ENCODE assay signal across 21 cellular contexts in the genomic region with DNA sequence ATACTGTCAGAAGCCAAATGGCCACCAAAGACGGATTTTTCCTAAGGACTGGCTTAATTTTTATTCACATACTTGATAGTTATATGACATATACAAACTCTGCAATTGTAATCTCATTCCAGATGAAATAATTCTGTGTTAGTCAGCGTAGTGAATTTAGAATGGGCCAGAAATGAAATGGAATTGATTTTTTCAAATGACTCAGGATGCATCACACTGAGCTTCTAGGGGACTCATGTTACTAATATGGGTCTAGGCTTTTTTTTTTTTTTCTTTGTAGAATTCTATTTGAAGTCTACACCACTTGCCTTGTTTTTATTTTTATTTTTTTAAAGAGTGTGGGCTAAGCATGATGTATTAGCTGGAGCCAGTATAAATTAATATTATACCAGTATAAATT.
DNase-seq lines count a peak whose midpoint lies in the region; ATAC-seq and TF ChIP-seq lines count a peak whose summit lies in the region.
"Had no signal": no experiment of that assay in that cellular context is flagged by ENCODE, and none has a peak within 500 bp of the region (broad histone marks: within the 10 kb centered on the region; RNA-seq: fewer than 3 reads in every experiment).

No MANE protein-coding gene starts in this region.

- H3K9ac ChIP-seq in fibroblast of lung (ENCODE audit: insufficient read depth, low read length) = no peak overlapping the region

- H3K4me2 ChIP-seq in GM23338 (no peak overlapping the region), fibroblast of lung (ENCODE audit: extremely low read depth, insufficient read depth, low read length) (no peak overlapping the region)

- H4K20me1 ChIP-seq in GM23338 (replicated peaks; ENCODE audit: insufficient read depth) = no peaks in the 10 kb centered on the region
- H4K20me1 ChIP-seq in fibroblast of lung (ENCODE audit: control insufficient read depth, extremely low read depth, insufficient read depth, low read length) = no peaks in the 10 kb centered on the region

- no peaks in the 10 kb centered on the region; the same call in 1 of the 2 replicates for H3F3A ChIP-seq in GM23338 (replicated peaks; ENCODE audit: low read depth)

- H3K9me3 Mint-ChIP-seq in GM23338 = no peaks in the 10 kb centered on the region
- H3K9me3 Mint-ChIP-seq: activated naive CD4-positive, alpha-beta T cell treated with anti-CD3 and anti-CD28 coated beads, Interleukin-2, amount 50 U/mL, for 24 hours; CD4-positive, alpha-beta memory T cell; central memory CD8-positive, alpha-beta T cell; H9; T-helper 2 cell treated with Interferon-gamma antibody and Interleukin-4, amounts not matched to agents 5 μg/mL and 100 μg/mL, for 36 hours had no signal

- peaks cover 16% of the 10 kb centered on the region for H3K4me1 Mint-ChIP-seq in GM23338

- TF ChIP-seq CTCF in GM23338 (conservative IDR thresholded peaks at IDR 0.05; ENCODE audit: low read depth in 2 of 2) = no peak
- no peak for TF ChIP-seq CTCF in fibroblast of lung (conservative IDR thresholded peaks at IDR 0.05 in 1 of 2, IDR thresholded peaks at IDR 0.05 in 1 of 2; ENCODE audit: low read depth in 1 of 2, low read length in 2 of 2)

- H3K9me3 ChIP-seq in SJSA1 (replicated peaks) (no peaks in the 10 kb centered on the region), fibroblast of lung (ENCODE audit: control insufficient read depth, insufficient read depth, low read depth, low read length) (no peaks in the 10 kb centered on the region)
- H3K9me3 ChIP-seq: sigmoid colon had no signal

- H3K36me3 ChIP-seq in GM23338 (ENCODE audit: insufficient read depth) (peaks cover 15% of the 10 kb centered on the region; the same call in 1 of the 2 replicates), SJSA1 (peaks cover 75% of the 10 kb centered on the region), fibroblast of lung (ENCODE audit: control insufficient read depth, insufficient read depth, low read length) (peaks cover 7% of the 10 kb centered on the region)

- H3K4me1 ChIP-seq in GM23338 (ENCODE audit: insufficient read depth) = peaks cover 18% of the 10 kb centered on the region
- peaks cover 13% of the 10 kb centered on the region for H3K4me1 ChIP-seq in SJSA1 (replicated peaks)
- H3K4me1 ChIP-seq in fibroblast of lung (ENCODE audit: control insufficient read depth, extremely low read depth, insufficient read depth, low read length) = peaks cover 15% of the 10 kb centered on the region
- H3K4me1 ChIP-seq: sigmoid colon had no signal

- no peak overlapping the region for H3K4me3 Mint-ChIP-seq in GM23338
- H3K4me3 Mint-ChIP-seq: activated naive CD4-positive, alpha-beta T cell treated with anti-CD3 and anti-CD28 coated beads, Interleukin-2, amount 50 U/mL, for 24 hours; CD4-positive, alpha-beta memory T cell; central memory CD8-positive, alpha-beta T cell; H9; T-helper 2 cell treated with Interferon-gamma antibody and Interleukin-4, amounts not matched to agents 5 μg/mL and 100 μg/mL, for 36 hours had no signal

- no peak overlapping the region for H3K4me3 ChIP-seq in GM23338
- H3K4me3 ChIP-seq in SJSA1 = no peak overlapping the region
- no peak overlapping the region for H3K4me3 ChIP-seq in fibroblast of lung (replicated peaks in 1 of 4; ENCODE audit: control extremely low read depth in 1 of 4, insufficient read depth in 1 of 4, low read depth in 3 of 4, low read length in 4 of 4)
- H3K4me3 ChIP-seq: K562, sigmoid colon had no signal

- peaks cover 40% of the 10 kb centered on the region for H3K36me3 Mint-ChIP-seq in GM23338 (ENCODE audit: low read depth)

- H3K27me3 ChIP-seq in GM23338 (ENCODE audit: insufficient read depth) (no peaks in the 10 kb centered on the region), SJSA1 (replicated peaks) (no peaks in the 10 kb centered on the region), fibroblast of lung (ENCODE audit: control insufficient read depth, insufficient read depth, low read length) (no peaks in the 10 kb centered on the region)
- H3K27me3 ChIP-seq: sigmoid colon had no signal

- peaks cover 2% of the 10 kb centered on the region for H3K27me3 Mint-ChIP-seq in GM23338 (ENCODE audit: insufficient read depth, low read depth, poor library complexity)
- H3K27me3 Mint-ChIP-seq: activated naive CD4-positive, alpha-beta T cell treated with anti-CD3 and anti-CD28 coated beads, Interleukin-2, amount 50 U/mL, for 24 hours; CD4-positive, alpha-beta memory T cell; central memory CD8-positive, alpha-beta T cell had no signal

- no peak for DNase-seq in GM23338 (ENCODE audit: low spot score)
- DNase-seq in SJSA1 (ENCODE audit: low read depth in 1 of 2, low spot score in 2 of 2) = peak in 1 of 2 experiments; percentile 47
- DNase-seq in fibroblast of lung (ENCODE audit: low read depth in 2 of 2) = peak; percentile 71 to 87
- DNase-seq in GF-D8 (lab: John Stamatoyannopoulos, UW) = no peak
- no peak for DNase-seq in T-helper 9 cell
- no peak for DNase-seq in activated CD4-positive, CD25-positive, alpha-beta regulatory T cell (lab: John Stamatoyannopoulos, UW)
- DNase-seq: activated CD4-positive, alpha-beta T cell treated with anti-CD3 and anti-CD28 coated beads for 4 hours; activated CD8-positive, alpha-beta memory T cell treated with anti-CD3 and anti-CD28 coated beads, Interleukin-2, amount 50 U/mL, for 48 hours; CD4-positive, alpha-beta memory T cell; DND-41; H9; head of caudate nucleus; SHP77 treated with DMSO at 0.1 percent for 48 hours; sigmoid colon; stimulated activated CD4-positive, alpha-beta T cell treated with anti-CD3 and anti-CD28 coated beads, Interleukin-4, amount 100 ng/mL, for 1 hour; stimulated activated CD8-positive, alpha-beta memory T cell treated with anti-CD3 and anti-CD28 coated beads, Interleukin-4, amount 100 ng/mL, for 48 hours had no signal

- no peak for ATAC-seq in GM23338
- ATAC-seq in GM18861 (IDR thresholded peaks at IDR 0.05; ENCODE audit: unreplicated experiment) = no peak
- ATAC-seq: K562 had no signal

- H3K27ac Mint-ChIP-seq in GM23338 = no peak overlapping the region
- H3K27ac Mint-ChIP-seq: activated naive CD4-positive, alpha-beta T cell treated with anti-CD3 and anti-CD28 coated beads, Interleukin-2, amount 50 U/mL, for 24 hours; CD4-positive, alpha-beta memory T cell; H9; T-helper 2 cell treated with Interferon-gamma antibody and Interleukin-4, amounts not matched to agents 5 μg/mL and 100 μg/mL, for 36 hours had no signal

- H3K9me2 ChIP-seq in GM23338 (ENCODE audit: insufficient read depth) = no peaks in the 10 kb centered on the region

- no peak overlapping the region for H2AFZ ChIP-seq in GM23338
- H2AFZ ChIP-seq in fibroblast of lung (ENCODE audit: low read length) = no peak overlapping the region

- H3K27ac ChIP-seq in GM23338 (ENCODE audit: low read depth) = peak overlapping the region; percentile 11; the same call in 1 of the 2 replicates
- H3K27ac ChIP-seq in SJSA1 = 0 out of 2 replicates have a peak overlapping the region, but pooled peaks have one; percentile 1
- H3K27ac ChIP-seq in fibroblast of lung (ENCODE audit: insufficient read depth, low read length) = peak overlapping the region; percentile 38
- H3K27ac ChIP-seq: sigmoid colon had no signal

- no peaks in the 10 kb centered on the region for H3K79me2 ChIP-seq in GM23338 (replicated peaks; ENCODE audit: insufficient read depth)
- peaks cover 7% of the 10 kb centered on the region for H3K79me2 ChIP-seq in fibroblast of lung (ENCODE audit: control insufficient read depth, insufficient read depth, low read length)

TF ChIP-seq in GM23338, 12 proteins besides CTCF, POLR2A, EP300 and RAD21 (continues in another document):
- TF ChIP-seq EZH2 (IDR thresholded peaks at IDR 0.05; ENCODE audit: low read depth, unreplicated experiment) (no peak), CREB1 (CRISPR knock-in tag; IDR thresholded peaks at IDR 0.05; ENCODE audit: low read depth) (no peak), EZH2phosphoT487 (IDR thresholded peaks at IDR 0.05; ENCODE audit: unreplicated experiment) (no peak), ZNF331 (CRISPR knock-in tag; IDR thresholded peaks at IDR 0.05; ENCODE audit: low read depth) (no peak), STAT1 (IDR thresholded peaks at IDR 0.05; ENCODE audit: unreplicated experiment) (no peak)
- TF ChIP-seq, protein P1, sequence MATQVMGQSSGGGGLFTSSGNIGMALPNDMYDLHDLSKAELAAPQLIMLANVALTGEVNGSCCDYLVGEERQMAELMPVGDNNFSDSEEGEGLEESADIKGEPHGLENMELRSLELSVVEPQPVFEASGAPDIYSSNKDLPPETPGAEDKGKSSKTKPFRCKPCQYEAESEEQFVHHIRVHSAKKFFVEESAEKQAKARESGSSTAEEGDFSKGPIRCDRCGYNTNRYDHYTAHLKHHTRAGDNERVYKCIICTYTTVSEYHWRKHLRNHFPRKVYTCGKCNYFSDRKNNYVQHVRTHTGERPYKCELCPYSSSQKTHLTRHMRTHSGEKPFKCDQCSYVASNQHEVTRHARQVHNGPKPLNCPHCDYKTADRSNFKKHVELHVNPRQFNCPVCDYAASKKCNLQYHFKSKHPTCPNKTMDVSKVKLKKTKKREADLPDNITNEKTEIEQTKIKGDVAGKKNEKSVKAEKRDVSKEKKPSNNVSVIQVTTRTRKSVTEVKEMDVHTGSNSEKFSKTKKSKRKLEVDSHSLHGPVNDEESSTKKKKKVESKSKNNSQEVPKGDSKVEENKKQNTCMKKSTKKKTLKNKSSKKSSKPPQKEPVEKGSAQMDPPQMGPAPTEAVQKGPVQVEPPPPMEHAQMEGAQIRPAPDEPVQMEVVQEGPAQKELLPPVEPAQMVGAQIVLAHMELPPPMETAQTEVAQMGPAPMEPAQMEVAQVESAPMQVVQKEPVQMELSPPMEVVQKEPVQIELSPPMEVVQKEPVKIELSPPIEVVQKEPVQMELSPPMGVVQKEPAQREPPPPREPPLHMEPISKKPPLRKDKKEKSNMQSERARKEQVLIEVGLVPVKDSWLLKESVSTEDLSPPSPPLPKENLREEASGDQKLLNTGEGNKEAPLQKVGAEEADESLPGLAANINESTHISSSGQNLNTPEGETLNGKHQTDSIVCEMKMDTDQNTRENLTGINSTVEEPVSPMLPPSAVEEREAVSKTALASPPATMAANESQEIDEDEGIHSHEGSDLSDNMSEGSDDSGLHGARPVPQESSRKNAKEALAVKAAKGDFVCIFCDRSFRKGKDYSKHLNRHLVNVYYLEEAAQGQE (IDR thresholded peaks at IDR 0.05; ENCODE audit: unreplicated experiment) = no peak

Comparison
In these comparisons a context has a peak if more than half of its experiments do, and no peak if none do; other contexts are left out.
1. DNase-seq: peak in fibroblast of lung (2 of 2); none in GM23338 (single experiment), GF-D8 (single experiment), T-helper 9 cell (single experiment) and activated CD4-positive, CD25-positive, alpha-beta regulatory T cell (0 of 4).
2. Peak in every context shown above with its lines, with median percentiles within 50 percentile points of each other: H3K27ac ChIP-seq.